ENCODE assay signal across 22 cellular contexts in the genomic region with DNA sequence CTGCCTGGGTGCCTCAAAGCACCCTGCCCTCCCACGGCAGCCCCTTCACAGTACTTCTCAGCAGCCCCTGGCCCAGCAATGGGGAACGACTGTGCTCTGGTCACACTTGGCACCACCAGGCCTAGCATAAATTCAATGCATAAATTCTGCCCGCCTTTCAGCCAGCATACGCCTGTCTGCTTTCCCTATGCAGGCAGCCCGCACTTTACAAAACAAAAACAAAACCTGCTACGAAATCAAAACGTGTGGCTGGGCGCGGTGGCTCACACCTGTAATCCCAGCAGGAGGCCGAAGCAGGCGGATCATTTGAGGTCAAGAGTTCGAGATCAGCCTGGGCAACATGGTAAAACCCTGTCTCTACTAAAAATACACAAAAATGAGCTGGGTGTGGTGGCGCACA.
"Had no signal": no experiment of that assay in that cellular context is flagged by ENCODE, and none has a peak within 500 bp of the region (broad histone marks: within the 10 kb centered on the region; RNA-seq: fewer than 3 reads in every experiment).

No MANE protein-coding gene starts in this region.

- H3K36me3 ChIP-seq: MG63, SJCRH30 had no signal

- H3K27ac ChIP-seq: body of pancreas, SJCRH30 had no signal

- H3K9me3 ChIP-seq: body of pancreas, MG63, SJCRH30, SK-N-SH had no signal

- H3K9ac ChIP-seq: SK-N-SH had no signal

- ATAC-seq: activated CD4-positive, CD25-positive, alpha-beta regulatory T cell treated with anti-CD3 and anti-CD28 coated beads, Interleukin-2, amount 50 U/mL, for 24 hours; activated CD8-positive, alpha-beta T cell treated with anti-CD3 and anti-CD28 coated beads for 36 hours; activated T-cell treated with anti-CD3 and anti-CD28 coated beads, Interleukin-2, amount 50 U/mL, for 72 hours; body of pancreas; Panc1 had no signal

- H3K4me1 ChIP-seq: body of pancreas had no signal

- DNase-seq: activated CD4-positive, alpha-beta T cell treated with anti-CD3 and anti-CD28 coated beads for 4 hours; activated CD8-positive, alpha-beta memory T cell treated with anti-CD3 and anti-CD28 coated beads, Interleukin-2, amount 50 U/mL, for 4 hours; activated CD8-positive, alpha-beta T cell treated with anti-CD3 and anti-CD28 coated beads for 36 hours; activated T-cell treated with anti-CD3 and anti-CD28 coated beads, Interleukin-2, amount 50 U/mL, for 72 hours; aorta; body of pancreas; MG63; MV-4-11; NCI-H1092 treated with DMSO at 0.1 percent for 48 hours; NCI-H1417 treated with DMSO at 0.1 percent for 48 hours; NCI-H1694 treated with DMSO at 0.1 percent for 48 hours; NCI-H2029 treated with DMSO at 0.1 percent for 48 hours; NCI-H345; NCI-H510A; NCI-H526 treated with DMSO at 0.1 percent for 48 hours; Right ventricle myocardium superior; RPMI8226; SK-N-SH; T-helper 1 cell had no signal

- H3K9me2 ChIP-seq: SK-N-SH had no signal

- H3K4me3 ChIP-seq: body of pancreas, MG63, SJCRH30 had no signal

- H3K4me2 ChIP-seq: SK-N-SH had no signal

- H3K27me3 ChIP-seq: body of pancreas, MG63, SJCRH30 had no signal
